In the genomic region with DNA sequence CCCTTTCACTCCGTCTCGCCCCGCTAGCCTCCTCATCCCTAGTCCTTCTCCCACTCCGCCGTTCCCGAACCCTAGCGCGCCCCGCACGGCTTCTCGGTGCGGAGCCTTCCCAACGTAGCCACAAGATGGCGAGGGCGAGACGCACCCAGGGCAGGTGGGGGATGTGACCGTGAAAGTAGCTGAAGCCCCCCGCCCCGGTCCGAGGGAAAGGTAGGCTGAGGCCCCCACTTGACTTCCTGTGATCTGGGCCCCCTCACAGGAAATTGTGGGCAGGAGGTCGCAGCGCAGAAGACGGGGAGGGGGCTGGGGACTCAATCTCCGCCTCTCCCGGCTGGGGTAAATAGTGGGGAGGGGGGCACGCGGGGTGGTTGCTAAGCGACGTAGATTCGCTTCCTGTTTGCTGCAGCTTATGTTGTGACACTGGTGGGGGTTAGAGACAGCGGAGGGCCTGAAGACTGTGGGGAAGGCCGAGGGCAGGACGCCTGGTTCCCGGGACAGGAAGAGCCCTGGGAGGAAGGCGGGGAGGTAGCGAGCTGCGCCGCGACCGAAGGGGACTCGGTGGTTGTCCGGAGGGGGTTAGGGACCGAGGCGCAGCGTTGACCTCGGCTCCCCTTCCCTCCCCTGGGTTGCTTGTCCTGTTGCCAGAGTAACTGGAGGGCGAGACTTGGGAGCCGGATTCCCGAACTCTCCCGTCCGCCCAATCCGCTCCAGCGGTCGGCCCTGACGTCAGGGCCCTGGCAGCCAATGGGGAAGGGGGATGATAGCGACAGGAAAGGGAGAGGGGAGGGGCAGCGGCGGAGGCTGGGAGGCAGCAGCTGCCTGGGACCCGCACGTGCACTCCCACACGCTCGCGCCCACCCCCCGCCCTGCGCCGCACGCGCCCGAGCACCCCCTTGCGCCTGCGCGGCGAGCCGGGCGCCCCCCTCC, we compare ENCODE assay signal across 8 cellular contexts. TPM values are rescaled to one million over a fixed set of nuclear protein-coding genes. Genes with fewer than 3 reads are reported as not detected.
DNase-seq lines count a peak whose midpoint lies in the region; ATAC-seq and TF ChIP-seq lines count a peak whose summit lies in the region.

No MANE protein-coding gene starts in this region.

- peaks cover 52% of the 10 kb centered on the region for H3K4me1 ChIP-seq in suprapubic skin

- DNase-seq in GF-D8 (lab: John Stamatoyannopoulos, UW) (peak; percentile 81), NCI-H1105 (lab: John Stamatoyannopoulos, UW) (peak; percentile 99), globus pallidus (ENCODE audit: low spot score) (peak; percentile 98), nucleus accumbens (lab: John Stamatoyannopoulos, UW) (peak; percentile 48 to 98 (median 95)), suprapubic skin (ENCODE audit: low spot score in 2 of 2) (peak; percentile 99)
- DNase-seq in activated naive CD4-positive, alpha-beta T cell treated with anti-CD3 and anti-CD28 coated beads, Interleukin-2, amount 50 U/mL, for 72 hours (ENCODE audit: low spot score in 2 of 2): peak; percentile 83 to 88

- no peaks in the 10 kb centered on the region for H3K36me3 ChIP-seq in suprapubic skin

- peak overlapping the region; percentile 97 for H3K27ac Mint-ChIP-seq in activated naive CD4-positive, alpha-beta T cell treated with anti-CD3 and anti-CD28 coated beads, Interleukin-2, amount 50 U/mL, for 72 hours

- H3K27me3 ChIP-seq in suprapubic skin: no peaks in the 10 kb centered on the region

- TF ChIP-seq POLR2A in suprapubic skin (IDR thresholded peaks at IDR 0.05): peak in 1 of 2 donors; percentile 79

- H3K36me3 Mint-ChIP-seq in activated naive CD4-positive, alpha-beta T cell treated with anti-CD3 and anti-CD28 coated beads, Interleukin-2, amount 50 U/mL, for 72 hours: no peaks in the 10 kb centered on the region

- H3K9me3 Mint-ChIP-seq in activated naive CD4-positive, alpha-beta T cell treated with anti-CD3 and anti-CD28 coated beads, Interleukin-2, amount 50 U/mL, for 72 hours: no peaks in the 10 kb centered on the region

- WGBS in suprapubic skin: 4% methylated on average over 12 of the region's 75 CpGs

- H3K9me3 ChIP-seq in suprapubic skin: no peaks in the 10 kb centered on the region

- peak overlapping the region; percentile 98 for H3K27ac ChIP-seq in suprapubic skin

- TF ChIP-seq EP300 in suprapubic skin (IDR thresholded peaks at IDR 0.05): no peak

- ATAC-seq in HG02588 (IDR thresholded peaks at IDR 0.05; ENCODE audit: unreplicated experiment) (peak; percentile 48), SK-N-SH treated with all-trans-retinoic acid at 6 μM for 48 hours (peak; percentile 58)
- peak; percentile 58 to 69 for ATAC-seq in activated naive CD4-positive, alpha-beta T cell treated with anti-CD3 and anti-CD28 coated beads, Interleukin-2, amount 50 U/mL, for 72 hours

- TF ChIP-seq CTCF in suprapubic skin (IDR thresholded peaks at IDR 0.05): peak; percentile 31 to 83

- H3K4me3 ChIP-seq in suprapubic skin: peak overlapping the region; percentile 65

TF ChIP-seq in SK-N-SH treated with all-trans-retinoic acid at 6 μM for 48 hours, 23 proteins besides CTCF, POLR2A, EP300 and RAD21:
- TF ChIP-seq ZNF565 (CRISPR knock-in tag; conservative IDR thresholded peaks at IDR 0.05; ENCODE audit: low read depth) (no peak), ARNTL (CRISPR knock-in tag; IDR thresholded peaks at IDR 0.05; ENCODE audit: borderline replicate concordance, low read depth) (peak; percentile 97), TCF4 (CRISPR knock-in tag; IDR thresholded peaks at IDR 0.05; ENCODE audit: borderline replicate concordance) (no peak)
- TF ChIP-seq, protein P1, sequence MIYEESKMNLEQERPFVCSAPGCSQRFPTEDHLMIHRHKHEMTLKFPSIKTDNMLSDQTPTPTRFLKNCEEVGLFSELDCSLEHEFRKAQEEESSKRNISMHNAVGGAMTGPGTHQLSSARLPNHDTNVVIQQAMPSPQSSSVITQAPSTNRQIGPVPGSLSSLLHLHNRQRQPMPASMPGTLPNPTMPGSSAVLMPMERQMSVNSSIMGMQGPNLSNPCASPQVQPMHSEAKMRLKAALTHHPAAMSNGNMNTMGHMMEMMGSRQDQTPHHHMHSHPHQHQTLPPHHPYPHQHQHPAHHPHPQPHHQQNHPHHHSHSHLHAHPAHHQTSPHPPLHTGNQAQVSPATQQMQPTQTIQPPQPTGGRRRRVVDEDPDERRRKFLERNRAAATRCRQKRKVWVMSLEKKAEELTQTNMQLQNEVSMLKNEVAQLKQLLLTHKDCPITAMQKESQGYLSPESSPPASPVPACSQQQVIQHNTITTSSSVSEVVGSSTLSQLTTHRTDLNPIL (CRISPR knock-in tag; IDR thresholded peaks at IDR 0.05; ENCODE audit: low read depth): no peak
- TF ChIP-seq, protein P2, sequence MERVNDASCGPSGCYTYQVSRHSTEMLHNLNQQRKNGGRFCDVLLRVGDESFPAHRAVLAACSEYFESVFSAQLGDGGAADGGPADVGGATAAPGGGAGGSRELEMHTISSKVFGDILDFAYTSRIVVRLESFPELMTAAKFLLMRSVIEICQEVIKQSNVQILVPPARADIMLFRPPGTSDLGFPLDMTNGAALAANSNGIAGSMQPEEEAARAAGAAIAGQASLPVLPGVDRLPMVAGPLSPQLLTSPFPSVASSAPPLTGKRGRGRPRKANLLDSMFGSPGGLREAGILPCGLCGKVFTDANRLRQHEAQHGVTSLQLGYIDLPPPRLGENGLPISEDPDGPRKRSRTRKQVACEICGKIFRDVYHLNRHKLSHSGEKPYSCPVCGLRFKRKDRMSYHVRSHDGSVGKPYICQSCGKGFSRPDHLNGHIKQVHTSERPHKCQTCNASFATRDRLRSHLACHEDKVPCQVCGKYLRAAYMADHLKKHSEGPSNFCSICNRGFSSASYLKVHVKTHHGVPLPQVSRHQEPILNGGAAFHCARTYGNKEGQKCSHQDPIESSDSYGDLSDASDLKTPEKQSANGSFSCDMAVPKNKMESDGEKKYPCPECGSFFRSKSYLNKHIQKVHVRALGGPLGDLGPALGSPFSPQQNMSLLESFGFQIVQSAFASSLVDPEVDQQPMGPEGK (CRISPR knock-in tag; IDR thresholded peaks at IDR 0.05; ENCODE audit: borderline replicate concordance): peak; percentile 82; the same call in 1 of the 2 replicates

RNA-seq across cellular contexts. Expression of a gene that starts 1.1 kb away (rescaled TPM):
- total RNA-seq in activated naive CD4-positive, alpha-beta T cell treated with anti-CD3 and anti-CD28 coated beads, Interleukin-2, amount 50 U/mL, for 72 hours: 10 to 100 TPM; 34.9 to 41.2 TPM
- total RNA-seq in suprapubic skin: 10 to 100 TPM; 21.4 to 31.0 (median 26.7) TPM

RNA-seq across cellular contexts. Expression of a gene that starts 19.7 kb away (rescaled TPM):
- 1 to 10 TPM; 1.3 to 1.8 TPM for total RNA-seq in activated naive CD4-positive, alpha-beta T cell treated with anti-CD3 and anti-CD28 coated beads, Interleukin-2, amount 50 U/mL, for 72 hours
- 1 to 10 TPM; 4.2 to 7.6 (median 5.1) TPM for total RNA-seq in suprapubic skin

RNA-seq across cellular contexts. Expression of a gene that starts 22.2 kb away (rescaled TPM):
- total RNA-seq in activated naive CD4-positive, alpha-beta T cell treated with anti-CD3 and anti-CD28 coated beads, Interleukin-2, amount 50 U/mL, for 72 hours: 100 to 1,000 TPM in 1 of 2 donors, 10 to 100 TPM in 1; 91.4 to 103 TPM
- total RNA-seq in suprapubic skin: 10 to 100 TPM; 46.2 to 90.6 (median 47.6) TPM

RNA-seq across cellular contexts. Expression of a gene that starts 22.6 kb away (rescaled TPM):
- 10 to 100 TPM in 1 of 2 donors, 1 to 10 TPM in 1; 8.0 to 20.2 TPM for total RNA-seq in activated naive CD4-positive, alpha-beta T cell treated with anti-CD3 and anti-CD28 coated beads, Interleukin-2, amount 50 U/mL, for 72 hours
- 10 to 100 TPM in 1 of 4 donors, 1 to 10 TPM in 3; 7.1 to 10.8 (median 9.8) TPM for total RNA-seq in suprapubic skin

RNA-seq across cellular contexts. Expression of a gene that starts 53.4 kb away (rescaled TPM):
- total RNA-seq in activated naive CD4-positive, alpha-beta T cell treated with anti-CD3 and anti-CD28 coated beads, Interleukin-2, amount 50 U/mL, for 72 hours: 100 to 1,000 TPM; 182 to 212 TPM
- 10 to 100 TPM; 42.1 to 76.0 (median 67.7) TPM for total RNA-seq in suprapubic skin

Comparison
In these comparisons a context has a peak if more than half of its experiments do, and no peak if none do; other contexts are left out.
1. Peak in every context shown above with its lines: DNase-seq, ATAC-seq, H3K4me3 ChIP-seq and H3K27ac ChIP-seq.